15 cellular contexts compared by ENCODE assay signal in genomic region chr3:13947912-13948311, GRCh38.
DNase-seq lines count a peak whose midpoint lies in the region; ATAC-seq and TF ChIP-seq lines count a peak whose summit lies in the region.
"Had no signal": no experiment of that assay in that cellular context is flagged by ENCODE, and none has a peak within 500 bp of the region (broad histone marks: within the 10 kb centered on the region; RNA-seq: fewer than 3 reads in every experiment).

No MANE protein-coding gene starts in this region.

- DNase-seq in WTC11 (ENCODE audit: low spot score), result peak; percentile 23
- no peak for DNase-seq in neuronal stem cell (ENCODE audit: low spot score)
- DNase-seq in PC-9, result no peak
- no peak for DNase-seq in AG20443 (ENCODE audit: low spot score)
- no peak for DNase-seq in retina
- DNase-seq in Peyer's patch, result no peak
- DNase-seq: CD8-positive, alpha-beta T cell; COR-L47; DMS153; DMS79 treated with DMSO at 0.1 percent for 48 hours; EL had no signal

- no peak overlapping the region for H2BK5ac ChIP-seq in neuronal stem cell (ENCODE audit: low read length)

- H3K9me3 ChIP-seq in HUES48 (ENCODE audit: control insufficient read depth, insufficient read depth, low read length), result 0 out of 2 replicates have a peak, but pooled peaks cover 4% of the 10 kb centered on the region
- peaks cover 7% of the 10 kb centered on the region for H3K9me3 ChIP-seq in iPS-18a (ENCODE audit: control insufficient read depth, low read depth, low read length)
- H3K9me3 ChIP-seq in neuronal stem cell (replicated peaks in 1 of 2; ENCODE audit: control insufficient read depth in 2 of 2, insufficient read depth in 1 of 2, low read depth in 1 of 2, low read length in 2 of 2), result no peaks in the 10 kb centered on the region
- H3K9me3 ChIP-seq in PC-9 (ENCODE audit: insufficient read depth, low read depth), result no peaks in the 10 kb centered on the region; the same call in 1 of the 2 replicates
- peaks cover 0 to 2% (median 0%) of the 10 kb centered on the region in 4 donors for H3K9me3 ChIP-seq in Peyer's patch
- H3K9me3 ChIP-seq: A549 had no signal

- no peak overlapping the region for H3K4ac ChIP-seq in neuronal stem cell (ENCODE audit: low read length)

- peak overlapping the region; percentile 11 for H3K18ac ChIP-seq in neuronal stem cell (ENCODE audit: low read length)

- TF ChIP-seq POLR2A in Peyer's patch (IDR thresholded peaks at IDR 0.05), result no peak

- H3K14ac ChIP-seq in neuronal stem cell (ENCODE audit: low read length), result no peak overlapping the region

- no peak overlapping the region for H4K8ac ChIP-seq in neuronal stem cell (ENCODE audit: low read depth, low read length)

- intact Hi-C loops in PC-9 (cut with micrococcal nuclease; ENCODE audit: unreplicated experiment), result no loop called here

- no peaks in the 10 kb centered on the region for H3K36me3 ChIP-seq in HUES48 (ENCODE audit: control insufficient read depth, insufficient read depth, low read length)
- H3K36me3 ChIP-seq in iPS-18a (ENCODE audit: control insufficient read depth, low read depth, low read length), result no peaks in the 10 kb centered on the region
- H3K36me3 ChIP-seq in neuronal stem cell (replicated peaks in 1 of 2; ENCODE audit: control insufficient read depth in 2 of 2, insufficient read depth in 2 of 2, low read length in 2 of 2), result no peaks in the 10 kb centered on the region
- no peaks in the 10 kb centered on the region for H3K36me3 ChIP-seq in PC-9 (ENCODE audit: low read depth)
- no peaks in the 10 kb centered on the region for H3K36me3 ChIP-seq in Peyer's patch

- H3K4me1 ChIP-seq in HUES48 (ENCODE audit: control insufficient read depth, insufficient read depth, low read length) (peaks cover 15% of the 10 kb centered on the region), iPS-18a (ENCODE audit: control insufficient read depth, low read depth, low read length) (peaks cover 12% of the 10 kb centered on the region), neuronal stem cell (ENCODE audit: control insufficient read depth in 2 of 2, insufficient read depth in 1 of 2, low read depth in 1 of 2, low read length in 2 of 2) (peaks cover 0 to 8% of the 10 kb centered on the region in 2 donors), PC-9 (replicated peaks; ENCODE audit: insufficient read depth) (no peaks in the 10 kb centered on the region), Peyer's patch (no peaks in the 10 kb centered on the region)
- H3K4me1 ChIP-seq: A549 had no signal

- no peaks in the 10 kb centered on the region for H4K20me1 ChIP-seq in PC-9 (ENCODE audit: insufficient read depth)

- no peak overlapping the region for H2BK12ac ChIP-seq in neuronal stem cell (ENCODE audit: low read length)

- no peak overlapping the region for H3K23ac ChIP-seq in neuronal stem cell (ENCODE audit: low read depth, low read length, poor library complexity)

- peak; percentile 52 for ATAC-seq in WTC11
- ATAC-seq: A549; CD8-positive, alpha-beta T cell had no signal

- no peaks in the 10 kb centered on the region for H3K79me1 ChIP-seq in neuronal stem cell (ENCODE audit: low read depth, low read length)

- no peaks in the 10 kb centered on the region for H3F3A ChIP-seq in PC-9 (ENCODE audit: insufficient read depth, low read depth)

- no peak overlapping the region for H2AK5ac ChIP-seq in neuronal stem cell (ENCODE audit: low read depth, low read length)

- H3K9ac ChIP-seq in HUES48 (ENCODE audit: low read depth, low read length) (no peak overlapping the region), iPS-18a (ENCODE audit: low read length) (no peak overlapping the region), neuronal stem cell (ENCODE audit: low read depth, low read length, poor library complexity) (no peak overlapping the region)

- CTCF ChIA-PET in WTC11 (lab: Charles Lee), result interaction anchor here (0.6 to 2.1 kb wide), 4 partner anchors 9 to 196 kb away, joined by 3 to 9 read pairs (median 6); no protein-coding TSS in a partner anchor
- CTCF ChIA-PET in PC-9 (lab: Charles Lee), result no interaction called here

- no CpG with 5 or more reads among the region's 8 CpGs for WGBS in neuronal stem cell (ENCODE audit: extremely low coverage in 2 of 2, insufficient read length in 2 of 2, insufficient replicate concordance in 1 of 2), 2 donors

- no peak overlapping the region for H2AFZ ChIP-seq in neuronal stem cell (ENCODE audit: low read length)
- no peak overlapping the region for H2AFZ ChIP-seq in PC-9

- no peak overlapping the region for H2BK120ac ChIP-seq in neuronal stem cell (ENCODE audit: low read depth, low read length)

- H3K27me3 ChIP-seq in HUES48 (ENCODE audit: control insufficient read depth, insufficient read depth, low read length), result no peaks in the 10 kb centered on the region
- H3K27me3 ChIP-seq in iPS-18a (ENCODE audit: control insufficient read depth, insufficient read depth, low read length), result no peaks in the 10 kb centered on the region
- H3K27me3 ChIP-seq in neuronal stem cell (ENCODE audit: control insufficient read depth in 3 of 3, insufficient read depth in 3 of 3, low read depth in 1 of 3, low read length in 3 of 3), result peaks cover 0 to 26% (median 0%) of the 10 kb centered on the region in 3 experiments
- no peaks in the 10 kb centered on the region; the same call in 1 of the 2 replicates for H3K27me3 ChIP-seq in PC-9 (ENCODE audit: insufficient read depth, low read depth)
- H3K27me3 ChIP-seq in Peyer's patch, result no peaks in the 10 kb centered on the region

- no peak overlapping the region for H3K27ac Mint-ChIP-seq in WTC11
- H3K27ac Mint-ChIP-seq: CD14-positive monocyte; CD8-positive, alpha-beta T cell had no signal

- no peak for TF ChIP-seq CTCF in WTC11 (IDR thresholded peaks at IDR 0.05)
- no peak for TF ChIP-seq CTCF in PC-9 (conservative IDR thresholded peaks at IDR 0.05)
- no peak for TF ChIP-seq CTCF in Peyer's patch (IDR thresholded peaks at IDR 0.05)

- no peak overlapping the region for H3K4me3 Mint-ChIP-seq in WTC11
- H3K4me3 Mint-ChIP-seq: CD8-positive, alpha-beta T cell had no signal

- H3K27me3 Mint-ChIP-seq in WTC11 (ENCODE audit: low read depth), result peaks cover 27% of the 10 kb centered on the region

- peaks cover 16% of the 10 kb centered on the region for H3K4me1 Mint-ChIP-seq in WTC11
- H3K4me1 Mint-ChIP-seq: CD14-positive monocyte had no signal

- H3K27ac ChIP-seq in HUES48 (ENCODE audit: low read depth, low read length), result peak overlapping the region; percentile 58
- H3K27ac ChIP-seq in iPS-18a (ENCODE audit: low read length), result no peak overlapping the region
- no peak overlapping the region for H3K27ac ChIP-seq in neuronal stem cell (replicated peaks; ENCODE audit: low read length)
- H3K27ac ChIP-seq in PC-9, result no peak overlapping the region
- H3K27ac ChIP-seq in Peyer's patch, result no peak overlapping the region
- H3K27ac ChIP-seq: A549 had no signal

- H3K4me3 ChIP-seq in HUES48 (ENCODE audit: low read depth, low read length) (no peak overlapping the region), iPS-18a (ENCODE audit: low read length) (peak overlapping the region; percentile 4), neuronal stem cell (ENCODE audit: low read length in 2 of 2) (no peak overlapping the region), PC-9 (no peak overlapping the region), Peyer's patch (no peak overlapping the region)
- H3K4me3 ChIP-seq: A549 had no signal

- no TSS peak for BruUV-seq in PC-9 (replicated peaks; lab: Mats Ljungman, UMichigan)

- no peaks in the 10 kb centered on the region for H3K9me2 ChIP-seq in PC-9 (ENCODE audit: insufficient read depth)

- POLR2A ChIA-PET in WTC11 (lab: Charles Lee) (no interaction called here), PC-9 (lab: Charles Lee; ENCODE audit: unreplicated experiment) (no interaction called here)

- H3K79me2 ChIP-seq in PC-9 (ENCODE audit: low read depth), result no peaks in the 10 kb centered on the region

- H2BK15ac ChIP-seq in neuronal stem cell (ENCODE audit: low read length), result no peak overlapping the region

- peaks cover 48% of the 10 kb centered on the region for H3K9me3 Mint-ChIP-seq in WTC11

- H4K91ac ChIP-seq in neuronal stem cell (ENCODE audit: low read depth, low read length, poor library complexity), result no peak overlapping the region

- H3K36me3 Mint-ChIP-seq in WTC11, result peaks cover 14% of the 10 kb centered on the region
- H3K36me3 Mint-ChIP-seq: CD14-positive monocyte had no signal

- H3K4me2 ChIP-seq in neuronal stem cell (ENCODE audit: insufficient read depth, low read length, poor library complexity, severe bottlenecking) (no peak overlapping the region), PC-9 (no peak overlapping the region)
- H3K4me2 ChIP-seq: A549 had no signal

TF ChIP-seq in WTC11, 78 proteins besides CTCF, POLR2A, EP300 and RAD21 (continues in another document):
- TF ChIP-seq MLX (CRISPR knock-in tag; IDR thresholded peaks at IDR 0.05), result no peak
- TF ChIP-seq, protein P1, sequence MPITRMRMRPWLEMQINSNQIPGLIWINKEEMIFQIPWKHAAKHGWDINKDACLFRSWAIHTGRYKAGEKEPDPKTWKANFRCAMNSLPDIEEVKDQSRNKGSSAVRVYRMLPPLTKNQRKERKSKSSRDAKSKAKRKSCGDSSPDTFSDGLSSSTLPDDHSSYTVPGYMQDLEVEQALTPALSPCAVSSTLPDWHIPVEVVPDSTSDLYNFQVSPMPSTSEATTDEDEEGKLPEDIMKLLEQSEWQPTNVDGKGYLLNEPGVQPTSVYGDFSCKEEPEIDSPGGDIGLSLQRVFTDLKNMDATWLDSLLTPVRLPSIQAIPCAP (CRISPR knock-in tag; IDR thresholded peaks at IDR 0.05), result no peak
- no peak for TF ChIP-seq ETV6 (CRISPR knock-in tag; IDR thresholded peaks at IDR 0.05)
- no peak for TF ChIP-seq ZBTB21 (CRISPR knock-in tag; IDR thresholded peaks at IDR 0.05; ENCODE audit: borderline replicate concordance)
- TF ChIP-seq, protein P2, sequence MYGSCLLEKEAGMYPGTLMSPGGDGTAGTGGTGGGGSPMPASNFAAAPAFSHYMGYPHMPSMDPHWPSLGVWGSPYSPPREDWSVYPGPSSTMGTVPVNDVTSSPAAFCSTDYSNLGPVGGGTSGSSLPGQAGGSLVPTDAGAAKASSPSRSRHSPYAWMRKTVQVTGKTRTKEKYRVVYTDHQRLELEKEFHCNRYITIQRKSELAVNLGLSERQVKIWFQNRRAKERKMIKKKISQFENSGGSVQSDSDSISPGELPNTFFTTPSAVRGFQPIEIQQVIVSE (CRISPR knock-in tag; IDR thresholded peaks at IDR 0.05; ENCODE audit: borderline replicate concordance), result no peak
- TF ChIP-seq MYBL2 (CRISPR knock-in tag; IDR thresholded peaks at IDR 0.05), result no peak
- no peak for TF ChIP-seq OVOL2 (CRISPR knock-in tag; IDR thresholded peaks at IDR 0.05; ENCODE audit: borderline replicate concordance)
- no peak for TF ChIP-seq ZNF263 (CRISPR knock-in tag; IDR thresholded peaks at IDR 0.05; ENCODE audit: low read depth)
- TF ChIP-seq ZNF138 (CRISPR knock-in tag; conservative IDR thresholded peaks at IDR 0.05), result no peak
- TF ChIP-seq ZNF423 (CRISPR knock-in tag; IDR thresholded peaks at IDR 0.05), result no peak
